Comparison of ENCODE assay signal across 29 cellular contexts in genomic region chr16:66658860-66659190, GRCh38.
"Had no signal": no experiment of that assay in that cellular context is flagged by ENCODE, and none has a peak within 500 bp of the region (broad histone marks: within the 10 kb centered on the region; RNA-seq: fewer than 3 reads in every experiment).

No MANE protein-coding gene starts in this region.

- H3K27me3 ChIP-seq: brain microvascular endothelial cell, esophagus squamous epithelium, gastroesophageal sphincter, heart left ventricle had no signal

- H3K27me3 Mint-ChIP-seq: activated naive CD8-positive, alpha-beta T cell had no signal

- H3K4me3 ChIP-seq: esophagus squamous epithelium, gastroesophageal sphincter, heart left ventricle had no signal

- H3K9me3 Mint-ChIP-seq: activated CD4-positive, alpha-beta memory T cell treated with anti-CD3 and anti-CD28 coated beads, Interleukin-2, amount 10 ng/mL, durations not matched to agents 7 days and 5 days; activated CD4-positive, alpha-beta T cell treated with anti-CD3 and anti-CD28 coated beads, Interleukin-2, amount 10 ng/mL, durations not matched to agents 7 days and 5 days; activated T-cell treated with anti-CD3 and anti-CD28 coated beads, Interleukin-2, amount 50 U/mL, for 24 hours; activated T-cell treated with anti-CD3 and anti-CD28 coated beads, Interleukin-2, amount 50 U/mL, for 72 hours; effector memory CD8-positive, alpha-beta T cell; T-helper 2 cell treated with Interferon-gamma antibody and Interleukin-4, amounts not matched to agents 5 μg/mL and 100 μg/mL, for 36 hours had no signal

- H3K4me3 Mint-ChIP-seq: activated CD4-positive, alpha-beta memory T cell treated with anti-CD3 and anti-CD28 coated beads, Interleukin-2, amount 10 ng/mL, durations not matched to agents 7 days and 5 days; activated CD4-positive, alpha-beta T cell treated with anti-CD3 and anti-CD28 coated beads, Interleukin-2, amount 10 ng/mL, durations not matched to agents 7 days and 5 days; activated naive CD8-positive, alpha-beta T cell; activated T-cell treated with anti-CD3 and anti-CD28 coated beads, Interleukin-2, amount 50 U/mL, for 24 hours; activated T-cell treated with anti-CD3 and anti-CD28 coated beads, Interleukin-2, amount 50 U/mL, for 72 hours; effector memory CD8-positive, alpha-beta T cell; T-helper 17 cell; T-helper 2 cell treated with Interferon-gamma antibody and Interleukin-4, amounts not matched to agents 5 μg/mL and 100 μg/mL, for 36 hours had no signal

- ATAC-seq: activated T-cell treated with anti-CD3 and anti-CD28 coated beads, Interleukin-2, amount 50 U/mL, for 72 hours; effector memory CD8-positive, alpha-beta T cell; gastroesophageal sphincter; heart left ventricle; T-helper 17 cell had no signal

- H3K36me3 ChIP-seq: brain microvascular endothelial cell, esophagus squamous epithelium, gastroesophageal sphincter, heart left ventricle had no signal

- H3K27ac ChIP-seq: brain microvascular endothelial cell, esophagus squamous epithelium, gastroesophageal sphincter, heart left ventricle had no signal

- H3K9me3 ChIP-seq: esophagus squamous epithelium, gastroesophageal sphincter, heart left ventricle had no signal

- DNase-seq: activated CD4-positive, alpha-beta memory T cell treated with anti-CD3 and anti-CD28 coated beads, Interleukin-2, amount 10 ng/mL, durations not matched to agents 7 days and 5 days; activated CD4-positive, alpha-beta T cell treated with anti-CD3 and anti-CD28 coated beads for 4 hours; activated CD4-positive, alpha-beta T cell treated with anti-CD3 and anti-CD28 coated beads, Interleukin-2, amount 10 ng/mL, durations not matched to agents 7 days and 5 days; activated CD4-positive, alpha-beta T cell treated with anti-CD3 and anti-CD28 coated beads, Interleukin-2, amount 50 U/mL, for 4 hours; activated CD4-positive, CD25-positive, alpha-beta regulatory T cell; activated CD4-positive, CD25-positive, alpha-beta regulatory T cell treated with anti-CD3 and anti-CD28 coated beads, Interleukin-2, amount 50 U/mL, for 72 hours; activated gamma-delta T cell treated with Interleukin-2 at 50 U/mL for 16 hours; activated naive CD4-positive, alpha-beta T cell treated with anti-CD3 and anti-CD28 coated beads, Interleukin-2, amount 50 U/mL, for 16 hours; activated naive CD4-positive, alpha-beta T cell treated with Interleukin-2 at 50 U/mL for 16 hours; activated T-cell treated with anti-CD3 and anti-CD28 coated beads for 4 hours; activated T-cell treated with anti-CD3 and anti-CD28 coated beads, Interleukin-2, amount 50 U/mL, for 24 hours; activated T-cell treated with anti-CD3 and anti-CD28 coated beads, Interleukin-2, amount 50 U/mL, for 72 hours; amniotic stem cell; anterior cingulate cortex; brain microvascular endothelial cell; cortex of kidney; dermis blood vessel endothelial cell; effector CD4-positive, alpha-beta T cell; effector memory CD8-positive, alpha-beta T cell; erythroblast; esophagus squamous epithelium; foreskin melanocyte; heart left ventricle; T-helper 1 cell; T-helper 17 cell; T1000 had no signal

- H3K27ac Mint-ChIP-seq: activated CD4-positive, alpha-beta memory T cell treated with anti-CD3 and anti-CD28 coated beads, Interleukin-2, amount 10 ng/mL, durations not matched to agents 7 days and 5 days; activated CD4-positive, alpha-beta T cell treated with anti-CD3 and anti-CD28 coated beads, Interleukin-2, amount 10 ng/mL, durations not matched to agents 7 days and 5 days; activated naive CD8-positive, alpha-beta T cell; activated T-cell treated with anti-CD3 and anti-CD28 coated beads, Interleukin-2, amount 50 U/mL, for 24 hours; activated T-cell treated with anti-CD3 and anti-CD28 coated beads, Interleukin-2, amount 50 U/mL, for 72 hours; effector memory CD8-positive, alpha-beta T cell; T-helper 17 cell; T-helper 2 cell treated with Interferon-gamma antibody and Interleukin-4, amounts not matched to agents 5 μg/mL and 100 μg/mL, for 36 hours had no signal

- H3K36me3 Mint-ChIP-seq: activated naive CD8-positive, alpha-beta T cell had no signal
